8 cellular contexts compared by ENCODE assay signal in the genomic region with DNA sequence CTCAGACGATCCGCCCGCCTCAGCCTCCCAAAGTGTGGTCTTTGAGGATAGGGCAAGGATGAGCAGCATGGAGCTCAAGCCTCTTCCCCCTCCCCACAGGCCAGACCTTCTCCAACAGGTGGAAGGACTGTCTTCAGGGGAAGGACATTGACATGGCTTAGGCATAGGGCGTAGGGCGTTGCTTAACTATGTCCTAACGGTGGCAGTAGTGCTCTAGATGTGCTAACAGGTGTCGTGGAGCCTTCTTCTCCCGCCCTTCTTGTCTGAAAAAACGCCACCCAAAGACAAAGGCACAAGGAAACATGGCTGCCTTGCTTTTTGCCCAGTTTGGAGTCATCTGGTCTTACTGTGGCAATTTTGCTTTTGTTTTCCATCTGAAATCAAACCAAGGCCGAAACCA.
DNase-seq lines count a peak whose midpoint lies in the region; ATAC-seq and TF ChIP-seq lines count a peak whose summit lies in the region.

No MANE protein-coding gene starts in this region.

- peak overlapping the region in 1 of 2 donors; percentile 21 for H3K4me3 ChIP-seq in left lung

- H3K27me3 ChIP-seq in left lung: no peaks in the 10 kb centered on the region

- ATAC-seq in GM21825 (IDR thresholded peaks at IDR 0.05; ENCODE audit: unreplicated experiment) (peak; percentile 79), left lung (peak; percentile 95), HG02981 (IDR thresholded peaks at IDR 0.05; ENCODE audit: unreplicated experiment) (no peak)

- no peak overlapping the region for H3K27ac ChIP-seq in left lung

- no peaks in the 10 kb centered on the region for H3K9me3 ChIP-seq in left lung

- H3K36me3 ChIP-seq in left lung: no peaks in the 10 kb centered on the region

- peak in 1 of 2 donors; percentile 32 for TF ChIP-seq CTCF in left lung (IDR thresholded peaks at IDR 0.05)

- H3K4me1 ChIP-seq in left lung: no peaks in the 10 kb centered on the region

- intact Hi-C loops in left lung (cut with DNase I): no loop called here

- peak; percentile 88 for DNase-seq in ELF-1 (ENCODE audit: low read depth, low spot score)
- DNase-seq in T-helper 22 cell (ENCODE audit: low read depth): peak; percentile 77
- DNase-seq in left lung: peak in 1 of 2 donors; percentile 76
- DNase-seq in foreskin melanocyte: no peak
- DNase-seq in NCI-H345 (lab: John Stamatoyannopoulos, UW): no peak
- DNase-seq in activated CD4-positive, alpha-beta T cell treated with anti-CD3 and anti-CD28 coated beads, Interleukin-2, amount 50 U/mL, for 4 hours: no peak

Comparison
In these comparisons a context has a peak if more than half of its experiments do, and no peak if none do; other contexts are left out.
1. DNase-seq: peak in ELF-1 (single experiment) and T-helper 22 cell (single experiment); none in foreskin melanocyte (single experiment), NCI-H345 (single experiment) and activated CD4-positive, alpha-beta T cell treated with anti-CD3 and anti-CD28 coated beads, Interleukin-2, amount 50 U/mL, for 4 hours (0 of 2).